ENCODE assay signal across 19 cellular contexts in the genomic region with DNA sequence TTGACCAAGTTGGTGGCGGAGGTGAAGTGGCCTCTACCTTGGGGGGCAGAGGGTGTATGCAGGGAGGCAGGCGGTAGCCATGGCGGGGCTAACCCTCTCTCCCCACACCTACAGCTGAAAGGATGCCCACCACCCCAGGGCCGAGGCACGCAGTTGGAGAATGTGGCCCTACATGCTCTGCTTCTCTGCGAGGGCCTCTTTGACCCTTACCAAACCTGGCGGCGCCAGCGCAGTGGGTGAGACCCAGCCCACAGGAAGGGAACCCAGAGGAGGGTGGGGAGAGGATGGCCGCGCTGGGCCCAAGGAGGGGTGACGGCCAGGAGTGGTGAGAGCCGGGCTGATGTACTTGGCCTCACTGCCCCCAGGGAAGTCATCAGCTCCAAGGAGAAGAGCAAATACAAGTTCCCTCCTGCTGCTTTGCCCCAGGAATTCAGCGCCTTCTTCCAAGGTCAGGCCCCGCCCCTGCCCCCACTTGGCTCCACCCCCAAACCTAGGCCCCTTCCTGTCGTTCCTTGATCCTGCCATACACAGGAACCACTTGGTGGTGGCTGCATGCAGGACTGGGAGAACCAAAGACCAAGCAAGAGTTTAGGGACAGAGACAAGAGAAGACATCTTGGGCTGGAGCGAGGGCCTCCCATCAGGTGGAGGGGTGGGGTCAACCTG. TPM values are rescaled to one million over a fixed set of nuclear protein-coding genes. Genes with fewer than 3 reads are reported as not detected.
DNase-seq lines count a peak whose midpoint lies in the region; ATAC-seq and TF ChIP-seq lines count a peak whose summit lies in the region.
"Had no signal": no experiment of that assay in that cellular context is flagged by ENCODE, and none has a peak within 500 bp of the region (broad histone marks: within the 10 kb centered on the region; RNA-seq: fewer than 3 reads in every experiment).

No MANE protein-coding gene starts in this region.

- peaks cover 12 to 62% (median 22%) of the 10 kb centered on the region in 3 donors for H3K36me3 ChIP-seq in esophagus squamous epithelium
- peaks cover 12 to 73% (median 59%) of the 10 kb centered on the region in 4 donors for H3K36me3 ChIP-seq in stomach
- no peaks in the 10 kb centered on the region for H3K36me3 ChIP-seq in brain microvascular endothelial cell (replicated peaks)
- H3K36me3 ChIP-seq: HAP-1 had no signal

- H3K27ac ChIP-seq in esophagus squamous epithelium (peak overlapping the region; percentile 9 to 99 (median 91)), stomach (peak overlapping the region in 4 of 5 donors; percentile 10 to 85 (median 68)), brain microvascular endothelial cell (no peak overlapping the region)
- H3K27ac ChIP-seq: foreskin keratinocyte, SK-N-MC had no signal

- no peak for TF ChIP-seq POLR2A in esophagus squamous epithelium (IDR thresholded peaks at IDR 0.05)
- no peak for TF ChIP-seq POLR2A in stomach (IDR thresholded peaks at IDR 0.05)

- 69 to 100% methylated on average over 2 to 7 of the region's 17 CpGs for WGBS in esophagus squamous epithelium, 2 donors
- WGBS in stomach, 5 donors, result 78 to 89% (median 80%) methylated on average over 14 to 17 of the region's 17 CpGs

- no peak for TF ChIP-seq EP300 in stomach (IDR thresholded peaks at IDR 0.05)

- H3K36me3 Mint-ChIP-seq in activated naive CD4-positive, alpha-beta T cell treated with anti-CD3 and anti-CD28 coated beads, Interleukin-2, amount 10 ng/mL, durations not matched to agents 7 days and 5 days, result peaks cover 60% of the 10 kb centered on the region
- peaks cover 8% of the 10 kb centered on the region for H3K36me3 Mint-ChIP-seq in T-helper 17 cell (ENCODE audit: low read depth)

- CTCF ChIA-PET in activated naive CD4-positive, alpha-beta T cell treated with anti-CD3 and anti-CD28 coated beads, Interleukin-2, amount 10 ng/mL, durations not matched to agents 7 days and 5 days (lab: Charles Lee), result no interaction called here

- ATAC-seq in T-helper 17 cell, result no peak
- ATAC-seq: foreskin keratinocyte, sciatic nerve had no signal

- intact Hi-C loops in esophagus squamous epithelium (cut with DNase I), result no loop called here
- intact Hi-C loops in stomach (cut with DNase I; ENCODE audit: low total_unique reads), result no loop called here

- no peak for TF ChIP-seq CTCF in esophagus squamous epithelium (IDR thresholded peaks at IDR 0.05)
- TF ChIP-seq CTCF in stomach (IDR thresholded peaks at IDR 0.05), result no peak
- no peak for TF ChIP-seq CTCF in brain microvascular endothelial cell (IDR thresholded peaks at IDR 0.05; ENCODE audit: low read depth, low read length, missing control alignments)

- H3K9me3 Mint-ChIP-seq in activated naive CD4-positive, alpha-beta T cell treated with anti-CD3 and anti-CD28 coated beads, Interleukin-2, amount 10 ng/mL, durations not matched to agents 7 days and 5 days, result no peaks in the 10 kb centered on the region

- H3K27me3 Mint-ChIP-seq in activated naive CD4-positive, alpha-beta T cell treated with anti-CD3 and anti-CD28 coated beads, Interleukin-2, amount 10 ng/mL, durations not matched to agents 7 days and 5 days, result no peaks in the 10 kb centered on the region
- no peaks in the 10 kb centered on the region for H3K27me3 Mint-ChIP-seq in T-helper 17 cell

- H3K9me3 ChIP-seq in T-helper 17 cell (ENCODE audit: control insufficient read depth, low read length, poor library complexity, severe bottlenecking), result no peaks in the 10 kb centered on the region
- H3K9me3 ChIP-seq in esophagus squamous epithelium, result no peaks in the 10 kb centered on the region
- no peaks in the 10 kb centered on the region for H3K9me3 ChIP-seq in stomach
- H3K9me3 ChIP-seq: HAP-1 had no signal

- H3K4me1 Mint-ChIP-seq in activated naive CD4-positive, alpha-beta T cell treated with anti-CD3 and anti-CD28 coated beads, Interleukin-2, amount 10 ng/mL, durations not matched to agents 7 days and 5 days, result peaks cover 67% of the 10 kb centered on the region
- peaks cover 72% of the 10 kb centered on the region for H3K4me1 Mint-ChIP-seq in T-helper 17 cell

- H3K4me1 ChIP-seq in esophagus squamous epithelium (peaks cover 42 to 69% (median 47%) of the 10 kb centered on the region in 3 donors), stomach (peaks cover 46 to 70% (median 57%) of the 10 kb centered on the region in 4 donors)
- H3K4me1 ChIP-seq: HAP-1 had no signal

- H3K4me3 ChIP-seq in esophagus squamous epithelium (no peak overlapping the region), stomach (peak overlapping the region in 2 of 4 donors; percentile 12 to 18), brain microvascular endothelial cell (ENCODE audit: low read depth, low read length) (no peak overlapping the region)
- H3K4me3 ChIP-seq: HAP-1, SK-N-MC had no signal

- peak overlapping the region; percentile 83 for H3K27ac Mint-ChIP-seq in activated naive CD4-positive, alpha-beta T cell treated with anti-CD3 and anti-CD28 coated beads, Interleukin-2, amount 10 ng/mL, durations not matched to agents 7 days and 5 days
- peak overlapping the region; percentile 93 for H3K27ac Mint-ChIP-seq in T-helper 17 cell

- no peaks in the 10 kb centered on the region for H3K27me3 ChIP-seq in esophagus squamous epithelium
- H3K27me3 ChIP-seq in stomach, result no peaks in the 10 kb centered on the region
- no peaks in the 10 kb centered on the region for H3K27me3 ChIP-seq in brain microvascular endothelial cell (replicated peaks)
- H3K27me3 ChIP-seq: foreskin keratinocyte had no signal

- H3K4me3 Mint-ChIP-seq in activated naive CD4-positive, alpha-beta T cell treated with anti-CD3 and anti-CD28 coated beads, Interleukin-2, amount 10 ng/mL, durations not matched to agents 7 days and 5 days, result no peak overlapping the region
- H3K4me3 Mint-ChIP-seq in T-helper 17 cell, result peak overlapping the region; percentile 86

- no peak for DNase-seq in activated naive CD4-positive, alpha-beta T cell treated with anti-CD3 and anti-CD28 coated beads, Interleukin-2, amount 10 ng/mL, durations not matched to agents 7 days and 5 days
- DNase-seq in activated naive CD4-positive, alpha-beta T cell treated with anti-CD3 and anti-CD28 coated beads, Interleukin-2, amount 50 U/mL, for 16 hours, result no peak
- no peak for DNase-seq in T-helper 17 cell
- no peak for DNase-seq in esophagus squamous epithelium (lab: John Stamatoyannopoulos, UW)
- DNase-seq in stomach, result no peak
- DNase-seq in ecto neural progenitor cell (ENCODE audit: low spot score), result no peak
- no peak for DNase-seq in AG20443 (ENCODE audit: low spot score)
- DNase-seq in brain microvascular endothelial cell, result no peak
- DNase-seq: activated CD4-positive, CD25-positive, alpha-beta regulatory T cell treated with anti-CD3 and anti-CD28 coated beads, Interleukin-2, amount 50 U/mL, for 72 hours; activated effector memory CD4-positive, alpha-beta T cell treated with Interleukin-2 at 50 U/mL for 16 hours; DMS 273 treated with DMSO at 0.1 percent for 48 hours; foreskin keratinocyte; IMR-90; NCI-H1417 treated with DMSO at 0.1 percent for 48 hours; NCI-H345; stimulated activated CD4-positive, alpha-beta T cell treated with anti-CD3 and anti-CD28 coated beads, Interleukin-4, amount 100 ng/mL, for 24 hours had no signal

- in situ Hi-C loops in brain microvascular endothelial cell (cut with HindIII; ENCODE audit: low pct_ligation_motif_present, low sequenced_read_pairs), result no loop called here

RNA-seq across cellular contexts. Expression of a gene that starts 9.8 kb away (rescaled TPM):
- total RNA-seq in T-helper 17 cell (100 to 1,000 TPM; 285 to 303 TPM), esophagus squamous epithelium (100 to 1,000 TPM; 128 to 297 (median 185) TPM), stomach (100 to 1,000 TPM in 4 of 5 donors, 10 to 100 TPM in 1; 50.9 to 653 (median 247) TPM)
- polyA plus RNA-seq in stomach, result 100 to 1,000 TPM in 1 of 3 donors, 10 to 100 TPM in 2; 35.0 to 193 (median 49.2) TPM

RNA-seq across cellular contexts. Expression of a gene that starts 12.7 kb away (rescaled TPM):
- 10 to 100 TPM; 67.6 to 75.8 TPM for total RNA-seq in T-helper 17 cell
- total RNA-seq in esophagus squamous epithelium, result 10 to 100 TPM; 55.5 to 87.5 (median 67.5) TPM
- total RNA-seq in stomach, result 10 to 100 TPM in 4 of 5 donors, 1 to 10 TPM in 1; 2.9 to 55.3 (median 38.4) TPM
- 10 to 100 TPM; 84.2 to 88.7 (median 84.5) TPM for polyA plus RNA-seq in stomach
